In genomic region chr15:78147566-78147965, GRCh38 we compare ENCODE assay signal across 14 cellular contexts. TPM values are rescaled to one million over a fixed set of nuclear protein-coding genes. Genes with fewer than 3 reads are reported as not detected.
DNase-seq lines count a peak whose midpoint lies in the region; FAIRE-seq and TF ChIP-seq lines count a peak whose summit lies in the region.
"Had no signal": no experiment of that assay in that cellular context is flagged by ENCODE, and none has a peak within 500 bp of the region (broad histone marks: within the 10 kb centered on the region; RNA-seq: fewer than 3 reads in every experiment).

No MANE protein-coding gene starts in this region.

- no peak overlapping the region for H3K4me3 ChIP-seq in NT2/D1 (ENCODE audit: insufficient read length, low read depth)
- H3K4me3 ChIP-seq in endodermal cell (ENCODE audit: low read length), result no peak overlapping the region
- no peak overlapping the region for H3K4me3 ChIP-seq in WERI-Rb-1 (ENCODE audit: low read depth, low read length)
- H3K4me3 ChIP-seq: colonic mucosa had no signal

- H3K9me3 ChIP-seq in NT2/D1 (ENCODE audit: insufficient read depth, low read length) (no peaks in the 10 kb centered on the region), endodermal cell (ENCODE audit: control insufficient read depth, low read length) (no peaks in the 10 kb centered on the region), WERI-Rb-1 (ENCODE audit: severe bottlenecking) (no peaks in the 10 kb centered on the region)
- H3K9me3 ChIP-seq: colonic mucosa had no signal

- H3K4me3 Mint-ChIP-seq in Calu3 (ENCODE audit: low read depth, unreplicated experiment), result peak overlapping the region; percentile 92
- peak overlapping the region; percentile 21 for H3K4me3 Mint-ChIP-seq in endodermal cell
- H3K4me3 Mint-ChIP-seq in nephron progenitor cell, result peak overlapping the region; percentile 70

- H3K27ac Mint-ChIP-seq in Calu3 (ENCODE audit: unreplicated experiment) (peak overlapping the region; percentile 6), endodermal cell (no peak overlapping the region), nephron progenitor cell (peak overlapping the region; percentile 19)

- H3K4me1 Mint-ChIP-seq in Calu3 (ENCODE audit: low read depth, unreplicated experiment) (peaks cover 18% of the 10 kb centered on the region), endodermal cell (peaks cover 13% of the 10 kb centered on the region), nephron progenitor cell (peaks cover 27% of the 10 kb centered on the region)

- H3K9me3 Mint-ChIP-seq in Calu3 (ENCODE audit: low read depth, unreplicated experiment) (no peaks in the 10 kb centered on the region), endodermal cell (no peaks in the 10 kb centered on the region), nephron progenitor cell (no peaks in the 10 kb centered on the region)

- intact Hi-C loops in Calu3 (cut with micrococcal nuclease; ENCODE audit: unreplicated experiment), result no loop called here

- TF ChIP-seq CTCF in Calu3 (IDR thresholded peaks at IDR 0.05; ENCODE audit: unreplicated experiment), result no peak
- no peak for TF ChIP-seq CTCF in endodermal cell (conservative IDR thresholded peaks at IDR 0.05)
- TF ChIP-seq CTCF in nephron progenitor cell (IDR thresholded peaks at IDR 0.05), result no peak
- no peak for TF ChIP-seq CTCF in WERI-Rb-1 (IDR thresholded peaks at IDR 0.05; ENCODE audit: low read depth, low read length)

- DNase-seq in Calu3 (no peak), NT2/D1 (ENCODE audit: low read depth, low spot score) (no peak), endodermal cell (no peak), nephron progenitor cell (no peak), GM12891 (ENCODE audit: insufficient read length, low spot score) (no peak), NCI-H128 (lab: John Stamatoyannopoulos, UW; ENCODE audit: unreplicated experiment) (no peak), WERI-Rb-1 (no peak)
- DNase-seq: activated naive CD4-positive, alpha-beta T cell; colonic mucosa; GM23248; kidney; NCI-H1105 treated with DMSO at 0.1 percent for 48 hours; RPMI8226 had no signal

- H3K9ac ChIP-seq in NT2/D1 (ENCODE audit: insufficient read length, low read depth) (peak overlapping the region; percentile 79), endodermal cell (ENCODE audit: extremely low read depth, low read length, poor library complexity, severe bottlenecking) (no peak overlapping the region)

- H3K4me1 ChIP-seq in NT2/D1 (ENCODE audit: insufficient read depth, insufficient read length), result no peaks in the 10 kb centered on the region
- H3K4me1 ChIP-seq in endodermal cell (ENCODE audit: control insufficient read depth, insufficient read depth, low read length), result no peaks in the 10 kb centered on the region

- TF ChIP-seq POLR2A in GM12891 (IDR thresholded peaks at IDR 0.05; ENCODE audit: low read depth, low read length), result no peak

- 89 to 93% methylated on average over 1 to 6 of the region's 6 CpGs for WGBS in endodermal cell (ENCODE audit: insufficient coverage in 1 of 2, insufficient read length in 1 of 2), 2 experiments

- peaks cover 24% of the 10 kb centered on the region for H3K27me3 ChIP-seq in NT2/D1 (ENCODE audit: insufficient read depth, insufficient read length)
- no peaks in the 10 kb centered on the region for H3K27me3 ChIP-seq in endodermal cell (ENCODE audit: control insufficient read depth, insufficient read depth, low read length, poor library complexity, severe bottlenecking)
- H3K27me3 ChIP-seq in WERI-Rb-1 (ENCODE audit: insufficient read depth, low read depth, severe bottlenecking), result no peaks in the 10 kb centered on the region
- H3K27me3 ChIP-seq: colonic mucosa had no signal

- CTCF ChIA-PET in Calu3 (lab: Charles Lee), result interaction anchor here (1.4 kb wide), 1 partner anchor 17 kb away, joined by 6 read pairs; the partner anchor contains the start of gene CIB2

- peaks cover 33% of the 10 kb centered on the region for H3K36me3 Mint-ChIP-seq in Calu3 (ENCODE audit: insufficient read depth, unreplicated experiment)
- peaks cover 3% of the 10 kb centered on the region for H3K36me3 Mint-ChIP-seq in endodermal cell (ENCODE audit: low read depth)
- no peaks in the 10 kb centered on the region for H3K36me3 Mint-ChIP-seq in nephron progenitor cell (ENCODE audit: low read depth)

- peaks cover 2% of the 10 kb centered on the region for H3K36me3 ChIP-seq in NT2/D1 (ENCODE audit: insufficient read depth, insufficient read length, low read length)
- no peaks in the 10 kb centered on the region for H3K36me3 ChIP-seq in endodermal cell (ENCODE audit: control insufficient read depth, insufficient read depth, low read length)
- H3K36me3 ChIP-seq in WERI-Rb-1, result no peaks in the 10 kb centered on the region; the same call in none of the 2 replicates
- H3K36me3 ChIP-seq: colonic mucosa had no signal

- H3K27me3 Mint-ChIP-seq in Calu3 (ENCODE audit: unreplicated experiment) (no peaks in the 10 kb centered on the region), endodermal cell (ENCODE audit: insufficient read depth) (no peaks in the 10 kb centered on the region), nephron progenitor cell (ENCODE audit: low read depth, poor library complexity) (peaks cover 6% of the 10 kb centered on the region)

- no TSS peak for BruUV-seq in Calu3 (replicated peaks; lab: Mats Ljungman, UMichigan)

- H3K27ac ChIP-seq in endodermal cell (ENCODE audit: low read depth, low read length) (no peak overlapping the region), WERI-Rb-1 (no peak overlapping the region)
- H3K27ac ChIP-seq: colonic mucosa, GM23248 had no signal

- no peak for FAIRE-seq in GM12891 (lab: Jason Lieb, UNC)
- FAIRE-seq: kidney had no signal

TF ChIP-seq in GM12891, 5 proteins besides CTCF, POLR2A, EP300 and RAD21:
- no peak for TF ChIP-seq PAX5 (IDR thresholded peaks at IDR 0.05; ENCODE audit: insufficient read depth, low read length, severe bottlenecking)
- TF ChIP-seq POLR2AphosphoS5 (IDR thresholded peaks at IDR 0.05; ENCODE audit: low read depth, low read length), result no peak
- no peak for TF ChIP-seq TAF1 (IDR thresholded peaks at IDR 0.05; ENCODE audit: low read depth, low read length)
- no peak for TF ChIP-seq POU2F2 (IDR thresholded peaks at IDR 0.05; ENCODE audit: low read depth, low read length)
- TF ChIP-seq SPI1 (IDR thresholded peaks at IDR 0.05; ENCODE audit: low read depth, low read length), result no peak

RNA-seq across cellular contexts. Expression of gene IDH3A, which starts 1.6 kb away (rescaled TPM):
- total RNA-seq in Calu3 (2022), result 96.1 and 111 TPM in 2 replicates
- total RNA-seq in endodermal cell, result 10 to 100 TPM; 34.2 to 43.2 TPM
- 16.1 TPM for polyA plus RNA-seq in endodermal cell (2013, experiment 1 of 2)
- 16.9 TPM for polyA plus RNA-seq in endodermal cell (2013, experiment 2 of 2)
- 144 TPM for polyA plus RNA-seq in GM12891 (2012; ENCODE audit: low read depth, missing spikeins)

RNA-seq across cellular contexts. Expression of gene CIB2, which starts 16.3 kb away (rescaled TPM):
- total RNA-seq in Calu3 (2022), result 15.1 and 15.7 TPM in 2 replicates
- total RNA-seq in endodermal cell, result 10 to 100 TPM; 40.6 to 41.7 TPM
- polyA plus RNA-seq in endodermal cell (2013, experiment 1 of 2), result 42.9 TPM
- polyA plus RNA-seq in endodermal cell (2013, experiment 2 of 2), result 38.6 TPM
- 1.8 TPM for polyA plus RNA-seq in GM12891 (2012; ENCODE audit: low read depth, missing spikeins)

RNA-seq across cellular contexts. Expression of gene SH2D7, which starts 55.2 kb away (rescaled TPM):
- total RNA-seq in Calu3 (2022), result not detected in 2 replicates
- total RNA-seq in endodermal cell, result not detected
- polyA plus RNA-seq in endodermal cell (2013, experiment 1 of 2), result not detected
- not detected for polyA plus RNA-seq in endodermal cell (2013, experiment 2 of 2)
- polyA plus RNA-seq in GM12891 (2012; ENCODE audit: low read depth, missing spikeins), result not detected
- total RNA-seq: GM23248, kidney, smooth muscle cell had no signal
- polyA plus RNA-seq: GM23248 had no signal

Comparison
In these comparisons a context has a peak if more than half of its experiments do, and no peak if none do; other contexts are left out.
1. H3K4me3 Mint-ChIP-seq: peak in every context shown above with its lines; median percentile 92 in Calu3; 70 in nephron progenitor cell; 21 in endodermal cell.